In genomic region chr4:163611784-163612445, GRCh38 we compare ENCODE assay signal across 11 cellular contexts.
DNase-seq lines count a peak whose midpoint lies in the region; ATAC-seq lines count a peak whose summit lies in the region.
"Had no signal": no experiment of that assay in that cellular context is flagged by ENCODE, and none has a peak within 500 bp of the region (broad histone marks: within the 10 kb centered on the region; RNA-seq: fewer than 3 reads in every experiment).

No MANE protein-coding gene starts in this region.

- ATAC-seq in GM18868 (IDR thresholded peaks at IDR 0.05; ENCODE audit: unreplicated experiment), result peak; percentile 74
- ATAC-seq in GM21717 (IDR thresholded peaks at IDR 0.05; ENCODE audit: unreplicated experiment), result peak; percentile 54
- ATAC-seq in HG03432 (IDR thresholded peaks at IDR 0.05; ENCODE audit: unreplicated experiment), result peak; percentile 76
- ATAC-seq: HCT116 had no signal

- no peaks in the 10 kb centered on the region for H3K36me3 ChIP-seq in muscle layer of duodenum (ENCODE audit: control insufficient read depth in 1 of 2, insufficient read depth in 2 of 2, low read length in 2 of 2)

- peak overlapping the region; percentile 79 for H3K27ac ChIP-seq in muscle layer of duodenum (ENCODE audit: low read length)

- DNase-seq in NCI-H1048 (lab: John Stamatoyannopoulos, UW) (no peak), dermis blood vessel endothelial cell (no peak), COLO829 (ENCODE audit: low spot score) (no peak), HuH-7.5 (ENCODE audit: low spot score) (no peak)
- DNase-seq: NCI-H1417 treated with DMSO at 0.1 percent for 48 hours, nucleus accumbens had no signal

- no peaks in the 10 kb centered on the region for H3K9me3 ChIP-seq in muscle layer of duodenum (ENCODE audit: control insufficient read depth in 1 of 2, low read length in 2 of 2)

- H3K27me3 ChIP-seq in muscle layer of duodenum (ENCODE audit: low read depth, low read length), result no peaks in the 10 kb centered on the region

- H3K4me3 ChIP-seq in muscle layer of duodenum (ENCODE audit: low read depth in 1 of 2, low read length in 2 of 2), result peak overlapping the region in 1 of 2 donors; percentile 55

- H3K4me1 ChIP-seq in muscle layer of duodenum (ENCODE audit: control insufficient read depth in 1 of 2, insufficient read depth in 2 of 2, low read length in 2 of 2), result no peaks in the 10 kb centered on the region
